ENCODE assay signal across 11 cellular contexts in the genomic region with DNA sequence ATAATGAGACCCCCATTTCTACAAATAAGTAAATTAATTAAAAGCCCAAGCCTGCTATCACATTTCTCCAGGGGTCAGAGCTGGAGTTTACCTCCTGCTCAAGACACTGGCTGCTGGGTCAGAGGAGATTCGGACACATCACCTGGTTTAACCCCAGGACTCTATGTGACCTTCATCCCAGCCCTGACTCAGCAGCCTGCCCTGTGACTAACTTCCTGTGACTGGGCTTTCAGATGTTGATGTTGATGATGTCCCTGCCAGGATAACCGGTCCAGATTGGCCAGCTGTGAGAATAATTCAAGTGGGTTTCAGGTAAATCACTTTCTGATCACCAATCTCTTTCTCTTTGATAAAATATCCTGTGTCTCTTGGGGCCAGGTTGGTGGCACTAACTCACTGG.
DNase-seq lines count a peak whose midpoint lies in the region; ATAC-seq and TF ChIP-seq lines count a peak whose summit lies in the region.
"Had no signal": no experiment of that assay in that cellular context is flagged by ENCODE, and none has a peak within 500 bp of the region (broad histone marks: within the 10 kb centered on the region; RNA-seq: fewer than 3 reads in every experiment).

No MANE protein-coding gene starts in this region.

- in situ Hi-C loops in brain microvascular endothelial cell (cut with HindIII; ENCODE audit: low pct_ligation_motif_present, low sequenced_read_pairs), result no loop called here

- H3K4me3 Mint-ChIP-seq in Caco-2 (ENCODE audit: unreplicated experiment) (no peak overlapping the region), natural killer cell (no peak overlapping the region)
- H3K4me3 Mint-ChIP-seq: neural progenitor cell had no signal

- WGBS in aorta, 2 donors, result 45 to 52% methylated on average over 2 of the region's 2 CpGs

- H3K9me3 ChIP-seq in Caco-2 (no peaks in the 10 kb centered on the region), aorta (ENCODE audit: control insufficient read depth, low read length) (no peaks in the 10 kb centered on the region)

- POLR2A ChIA-PET in Caco-2 (lab: Charles Lee), result no interaction called here

- DNase-seq in Caco-2, result no peak
- DNase-seq in HT-29 (ENCODE audit: low spot score), result peak; percentile 34
- DNase-seq in brain microvascular endothelial cell, result peak; percentile 68
- peak; percentile 70 to 85 for DNase-seq in lung microvascular endothelial cell (ENCODE audit: low read depth in 2 of 2)
- DNase-seq in activated gamma-delta T cell (lab: John Stamatoyannopoulos, UW), result no peak
- DNase-seq in aorta, result no peak
- DNase-seq in activated CD4-positive, alpha-beta T cell treated with anti-CD3 and anti-CD28 coated beads for 48 hours, result no peak
- no peak for DNase-seq in natural killer cell
- DNase-seq: NCI-H2029 had no signal

- CTCF ChIA-PET in Caco-2 (lab: Charles Lee), result no interaction called here

- TF ChIP-seq CTCF in Caco-2 (IDR thresholded peaks at IDR 0.05; ENCODE audit: insufficient read depth in 1 of 2, low read depth in 1 of 2, low read length in 1 of 2, severe bottlenecking in 1 of 2, unreplicated experiment in 1 of 2), result no peak
- TF ChIP-seq CTCF in brain microvascular endothelial cell (IDR thresholded peaks at IDR 0.05; ENCODE audit: low read depth, low read length, missing control alignments), result no peak
- TF ChIP-seq CTCF in natural killer cell (IDR thresholded peaks at IDR 0.05), result no peak

- no peaks in the 10 kb centered on the region for H3K36me3 ChIP-seq in Caco-2 (ENCODE audit: control insufficient read depth, insufficient read depth, low read length)
- H3K36me3 ChIP-seq in brain microvascular endothelial cell (replicated peaks), result no peaks in the 10 kb centered on the region
- H3K36me3 ChIP-seq in aorta (ENCODE audit: control insufficient read depth in 1 of 2, insufficient read depth in 2 of 2, low read length in 1 of 2), result no peaks in the 10 kb centered on the region
- H3K36me3 ChIP-seq: neural progenitor cell had no signal

- peaks cover under 1% of the 10 kb centered on the region for H3K36me3 Mint-ChIP-seq in Caco-2 (ENCODE audit: insufficient read depth, unreplicated experiment)
- H3K36me3 Mint-ChIP-seq in natural killer cell, result no peaks in the 10 kb centered on the region
- H3K36me3 Mint-ChIP-seq: neural progenitor cell had no signal

- H3K27ac ChIP-seq in brain microvascular endothelial cell (peak overlapping the region; percentile 16), aorta (ENCODE audit: low read depth in 1 of 2, low read length in 2 of 2) (no peak overlapping the region)
- H3K27ac ChIP-seq: neural progenitor cell had no signal

- H3K9me3 Mint-ChIP-seq in Caco-2 (ENCODE audit: unreplicated experiment) (no peaks in the 10 kb centered on the region), natural killer cell (no peaks in the 10 kb centered on the region)
- H3K9me3 Mint-ChIP-seq: neural progenitor cell had no signal

- H3K4me1 Mint-ChIP-seq in Caco-2 (ENCODE audit: low read depth, unreplicated experiment) (peaks cover 34% of the 10 kb centered on the region), natural killer cell (peaks cover 0 to 5% of the 10 kb centered on the region in 2 donors)

- H3K27me3 ChIP-seq in Caco-2 (replicated peaks; ENCODE audit: control insufficient read depth, insufficient read depth, low read length) (no peaks in the 10 kb centered on the region), brain microvascular endothelial cell (replicated peaks) (no peaks in the 10 kb centered on the region), aorta (ENCODE audit: control insufficient read depth in 1 of 2, insufficient read depth in 2 of 2, low read length in 1 of 2) (no peaks in the 10 kb centered on the region)

- H3K4me1 ChIP-seq in Caco-2, result peaks cover 57% of the 10 kb centered on the region
- H3K4me1 ChIP-seq in aorta (ENCODE audit: control insufficient read depth in 1 of 2, insufficient read depth in 2 of 2, low read length in 2 of 2), result peaks cover 0 to 2% of the 10 kb centered on the region in 2 donors

- peak overlapping the region; percentile 83 for H3K27ac Mint-ChIP-seq in Caco-2 (ENCODE audit: unreplicated experiment)
- H3K27ac Mint-ChIP-seq in natural killer cell, result no peak overlapping the region
- H3K27ac Mint-ChIP-seq: neural progenitor cell had no signal

- intact Hi-C loops in Caco-2 (cut with micrococcal nuclease; ENCODE audit: unreplicated experiment), result loop anchor here (10.0 kb wide), 1 partner anchor 412 kb away; no protein-coding TSS in a partner anchor
- intact Hi-C loops in aorta (cut with DNase I), result loop anchor here (5.0 to 10.0 kb wide), 3 partner anchors 51 to 442 kb away; no protein-coding TSS in a partner anchor
- intact Hi-C loops in natural killer cell (cut with micrococcal nuclease), result loop anchor here (10.0 kb wide), 1 partner anchor 652 kb away; no protein-coding TSS in a partner anchor

- H3K27me3 Mint-ChIP-seq in Caco-2 (ENCODE audit: insufficient read depth, unreplicated experiment), result no peaks in the 10 kb centered on the region
- peaks cover 31 to 32% of the 10 kb centered on the region in 2 donors for H3K27me3 Mint-ChIP-seq in natural killer cell (ENCODE audit: low read depth in 2 of 2)

- H3K4me3 ChIP-seq in Caco-2 (ENCODE audit: low read depth, low read length), result no peak overlapping the region
- H3K4me3 ChIP-seq in brain microvascular endothelial cell (ENCODE audit: low read depth, low read length), result no peak overlapping the region
- no peak overlapping the region for H3K4me3 ChIP-seq in aorta (ENCODE audit: low read length in 2 of 2)
- H3K4me3 ChIP-seq: GM12878, neural progenitor cell had no signal

- BruUV-seq in Caco-2 (replicated peaks; lab: Mats Ljungman, UMichigan), result no TSS peak

- no peak for ATAC-seq in aorta (ENCODE audit: low FRiP score)
- ATAC-seq in natural killer cell, result no peak
- ATAC-seq: GM12878 had no signal

Comparison
In these comparisons a context has a peak if more than half of its experiments do, and no peak if none do; other contexts are left out.
1. DNase-seq: peak in HT-29 (single experiment), brain microvascular endothelial cell (single experiment) and lung microvascular endothelial cell (2 of 2); none in Caco-2 (0 of 2), activated gamma-delta T cell (single experiment), aorta (0 of 2), activated CD4-positive, alpha-beta T cell treated with anti-CD3 and anti-CD28 coated beads for 48 hours (single experiment) and natural killer cell (single experiment).